1 cellular context compared by ENCODE assay signal in genomic region chrX:78708171-78708570, GRCh38.
TF ChIP-seq lines count a peak whose summit lies in the region.

No MANE protein-coding gene starts in this region.

TF ChIP-seq in SK-N-SH treated with all-trans-retinoic acid at 6 μM for 48 hours, 23 proteins besides CTCF, POLR2A, EP300 and RAD21 (continued from another document):
- TF ChIP-seq CSRNP3 (CRISPR knock-in tag; IDR thresholded peaks at IDR 0.05): no peak
- TF ChIP-seq TSHZ2 (CRISPR knock-in tag; IDR thresholded peaks at IDR 0.05): no peak
- TF ChIP-seq ESRRG (CRISPR knock-in tag; IDR thresholded peaks at IDR 0.05): no peak
